16 cellular contexts compared by ENCODE assay signal in the genomic region with DNA sequence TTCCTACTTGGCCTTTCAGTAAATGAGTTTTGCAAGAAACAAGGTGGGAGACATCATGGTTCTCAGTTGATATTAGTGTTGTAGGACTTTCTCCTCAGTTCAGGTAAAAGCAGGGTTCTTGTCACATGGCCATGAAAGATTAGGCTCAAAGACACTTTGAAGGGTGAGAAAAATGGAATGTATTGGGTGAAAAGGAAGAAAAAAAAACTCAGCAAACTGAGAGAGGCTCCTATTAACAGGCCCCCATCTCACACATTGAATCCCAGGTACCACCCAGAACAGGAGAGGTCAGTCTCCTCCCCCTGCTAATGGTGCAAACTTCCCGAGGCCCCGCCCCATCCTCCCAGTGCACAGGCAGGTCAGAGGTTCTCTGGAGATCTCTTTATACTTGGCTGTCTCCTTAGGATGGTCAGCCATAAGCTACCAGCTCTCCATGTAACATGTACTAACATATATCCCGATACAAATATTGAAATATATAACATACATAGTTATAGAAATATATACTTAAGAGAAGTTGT.
DNase-seq lines count a peak whose midpoint lies in the region; ATAC-seq and TF ChIP-seq lines count a peak whose summit lies in the region.
"Had no signal": no experiment of that assay in that cellular context is flagged by ENCODE, and none has a peak within 500 bp of the region (broad histone marks: within the 10 kb centered on the region; RNA-seq: fewer than 3 reads in every experiment).

No MANE protein-coding gene starts in this region.

- CTCF ChIA-PET in activated CD4-positive, alpha-beta memory T cell treated with anti-CD3 and anti-CD28 coated beads, Interleukin-2, amount 10 ng/mL, durations not matched to agents 7 days and 5 days (lab: Charles Lee), result interaction anchor here (0.7 to 2.3 kb wide), 6 partner anchors 8 to 83 kb away, joined by 3 to 10 read pairs (median 4); no protein-coding TSS in a partner anchor

- H3K4me1 ChIP-seq in foreskin keratinocyte, result peaks cover 57% of the 10 kb centered on the region
- H3K4me1 ChIP-seq: body of pancreas had no signal

- H3K4me1 Mint-ChIP-seq in stimulated activated naive CD8-positive, alpha-beta T cell treated with anti-CD3 and anti-CD28 coated beads, Interleukin-15, Interleukin-2, amounts not matched to agents 100 ng/mL and 50 ng/mL, for 24 hours (ENCODE audit: low read depth), result peaks cover 64% of the 10 kb centered on the region
- peaks cover 53% of the 10 kb centered on the region for H3K4me1 Mint-ChIP-seq in stimulated activated naive CD8-positive, alpha-beta T cell treated with anti-CD3 and anti-CD28 coated beads, Interleukin-15, amount 100 ng/mL, for 72 hours
- peaks cover 70% of the 10 kb centered on the region for H3K4me1 Mint-ChIP-seq in activated CD4-positive, alpha-beta memory T cell treated with anti-CD3 and anti-CD28 coated beads, Interleukin-2, amount 10 ng/mL, durations not matched to agents 7 days and 5 days

- peaks cover 5% of the 10 kb centered on the region for H3K9me3 Mint-ChIP-seq in stimulated activated naive CD8-positive, alpha-beta T cell treated with anti-CD3 and anti-CD28 coated beads, Interleukin-15, Interleukin-2, amounts not matched to agents 100 ng/mL and 50 ng/mL, for 24 hours
- H3K9me3 Mint-ChIP-seq in stimulated activated naive CD8-positive, alpha-beta T cell treated with anti-CD3 and anti-CD28 coated beads, Interleukin-15, amount 100 ng/mL, for 72 hours, result peaks cover 0 to 3% of the 10 kb centered on the region in 2 donors
- H3K9me3 Mint-ChIP-seq in activated CD4-positive, alpha-beta memory T cell treated with anti-CD3 and anti-CD28 coated beads, Interleukin-2, amount 10 ng/mL, durations not matched to agents 7 days and 5 days, result no peaks in the 10 kb centered on the region
- H3K9me3 Mint-ChIP-seq: mesothelial cell of epicardium had no signal

- ATAC-seq in stimulated activated naive CD8-positive, alpha-beta T cell treated with anti-CD3 and anti-CD28 coated beads, Interleukin-15, amount 100 ng/mL, for 72 hours, result no peak
- no peak for ATAC-seq in foreskin keratinocyte
- no peak for ATAC-seq in HG02610 (IDR thresholded peaks at IDR 0.05; ENCODE audit: unreplicated experiment)
- ATAC-seq in HG02840 (IDR thresholded peaks at IDR 0.05; ENCODE audit: low FRiP score, unreplicated experiment), result no peak
- ATAC-seq: body of pancreas had no signal

- H3K27me3 ChIP-seq in foreskin keratinocyte (no peaks in the 10 kb centered on the region), MG63 (no peaks in the 10 kb centered on the region)
- H3K27me3 ChIP-seq: body of pancreas had no signal

- peak overlapping the region; percentile 64 for H3K27ac Mint-ChIP-seq in stimulated activated naive CD8-positive, alpha-beta T cell treated with anti-CD3 and anti-CD28 coated beads, Interleukin-15, Interleukin-2, amounts not matched to agents 100 ng/mL and 50 ng/mL, for 24 hours
- peak overlapping the region in 1 of 2 donors; percentile 69 for H3K27ac Mint-ChIP-seq in stimulated activated naive CD8-positive, alpha-beta T cell treated with anti-CD3 and anti-CD28 coated beads, Interleukin-15, amount 100 ng/mL, for 72 hours
- H3K27ac Mint-ChIP-seq in activated CD4-positive, alpha-beta memory T cell treated with anti-CD3 and anti-CD28 coated beads, Interleukin-2, amount 10 ng/mL, durations not matched to agents 7 days and 5 days, result peak overlapping the region; percentile 17
- H3K27ac Mint-ChIP-seq: mesothelial cell of epicardium had no signal

- peaks cover 29% of the 10 kb centered on the region for H3K36me3 ChIP-seq in MG63

- peak overlapping the region; percentile 98 for H3K27ac ChIP-seq in foreskin keratinocyte
- H3K27ac ChIP-seq: body of pancreas had no signal

- H3K4me3 ChIP-seq in MG63, result no peak overlapping the region
- H3K4me3 ChIP-seq: body of pancreas had no signal

- H3K4me3 Mint-ChIP-seq in stimulated activated naive CD8-positive, alpha-beta T cell treated with anti-CD3 and anti-CD28 coated beads, Interleukin-15, Interleukin-2, amounts not matched to agents 100 ng/mL and 50 ng/mL, for 24 hours, result no peak overlapping the region
- no peak overlapping the region for H3K4me3 Mint-ChIP-seq in stimulated activated naive CD8-positive, alpha-beta T cell treated with anti-CD3 and anti-CD28 coated beads, Interleukin-15, amount 100 ng/mL, for 72 hours
- H3K4me3 Mint-ChIP-seq in activated CD4-positive, alpha-beta memory T cell treated with anti-CD3 and anti-CD28 coated beads, Interleukin-2, amount 10 ng/mL, durations not matched to agents 7 days and 5 days, result no peak overlapping the region
- H3K4me3 Mint-ChIP-seq: mesothelial cell of epicardium had no signal

- no peak for TF ChIP-seq CTCF in foreskin keratinocyte (conservative IDR thresholded peaks at IDR 0.05)

- no peaks in the 10 kb centered on the region for H3K27me3 Mint-ChIP-seq in stimulated activated naive CD8-positive, alpha-beta T cell treated with anti-CD3 and anti-CD28 coated beads, Interleukin-15, Interleukin-2, amounts not matched to agents 100 ng/mL and 50 ng/mL, for 24 hours
- H3K27me3 Mint-ChIP-seq in stimulated activated naive CD8-positive, alpha-beta T cell treated with anti-CD3 and anti-CD28 coated beads, Interleukin-15, amount 100 ng/mL, for 72 hours, result no peaks in the 10 kb centered on the region
- no peaks in the 10 kb centered on the region for H3K27me3 Mint-ChIP-seq in activated CD4-positive, alpha-beta memory T cell treated with anti-CD3 and anti-CD28 coated beads, Interleukin-2, amount 10 ng/mL, durations not matched to agents 7 days and 5 days

- POLR2A ChIA-PET in activated CD4-positive, alpha-beta memory T cell treated with anti-CD3 and anti-CD28 coated beads, Interleukin-2, amount 10 ng/mL, durations not matched to agents 7 days and 5 days (lab: Charles Lee), result interaction anchor here (1.2 to 19.1 kb wide), 9 partner anchors 8 to 64 kb away, joined by 3 to 290 read pairs (median 8); partner anchors contain the start of gene MICAL2

- H3K9me3 ChIP-seq in MG63, result no peaks in the 10 kb centered on the region
- H3K9me3 ChIP-seq: body of pancreas had no signal

- no peak for DNase-seq in stimulated activated naive CD8-positive, alpha-beta T cell treated with anti-CD3 and anti-CD28 coated beads, Interleukin-15, amount 100 ng/mL, for 72 hours
- peak; percentile 9 for DNase-seq in activated CD4-positive, alpha-beta memory T cell treated with anti-CD3 and anti-CD28 coated beads, Interleukin-2, amount 10 ng/mL, durations not matched to agents 7 days and 5 days
- DNase-seq in foreskin keratinocyte (no peak), MG63 (no peak)
- DNase-seq: activated gamma-delta T cell treated with Interleukin-2 at 50 U/mL for 16 hours, body of pancreas, GF-D8, head of caudate nucleus, NCI-H1694, retina, SIG-M5, T-helper 9 cell had no signal

- H3K36me3 Mint-ChIP-seq in stimulated activated naive CD8-positive, alpha-beta T cell treated with anti-CD3 and anti-CD28 coated beads, Interleukin-15, Interleukin-2, amounts not matched to agents 100 ng/mL and 50 ng/mL, for 24 hours (ENCODE audit: low read depth), result peaks cover 36% of the 10 kb centered on the region
- H3K36me3 Mint-ChIP-seq in activated CD4-positive, alpha-beta memory T cell treated with anti-CD3 and anti-CD28 coated beads, Interleukin-2, amount 10 ng/mL, durations not matched to agents 7 days and 5 days (ENCODE audit: low read depth), result peaks cover 57% of the 10 kb centered on the region
- H3K36me3 Mint-ChIP-seq: mesothelial cell of epicardium had no signal
